ENCODE assay signal across 14 cellular contexts in genomic region chr1:56819393-56819899, GRCh38. TPM values are rescaled to one million over a fixed set of nuclear protein-coding genes. Genes with fewer than 3 reads are reported as not detected.
A peak's percentile ranks its signal among the peaks of the same experiment; 100 is the strongest.
DNase-seq lines count a peak whose midpoint lies in the region; ATAC-seq and TF ChIP-seq lines count a peak whose summit lies in the region.
"Had no signal": no experiment of that assay in that cellular context is flagged by ENCODE, and none has a peak within 500 bp of the region (broad histone marks: within the 10 kb centered on the region; RNA-seq: fewer than 3 reads in every experiment).

TSS of gene FYB2 (minus strand) at chr1:56819404. CDS start at chr1:56819290, 114 bp downstream.

- H3K36me3 ChIP-seq in esophagus (ENCODE audit: control insufficient read depth in 2 of 2, insufficient read depth in 2 of 2, low read length in 1 of 2) = no peaks in the 10 kb centered on the region
- no peaks in the 10 kb centered on the region for H3K36me3 ChIP-seq in lung (ENCODE audit: control insufficient read depth in 2 of 2, insufficient read depth in 2 of 2, low read length in 2 of 2)
- H3K36me3 ChIP-seq in thyroid gland = no peaks in the 10 kb centered on the region

- ATAC-seq in lung (ENCODE audit: insufficient read depth, low FRiP score) = no peak
- no peak for ATAC-seq in GM18909 (IDR thresholded peaks at IDR 0.05; ENCODE audit: poor library complexity, unreplicated experiment)

- peak; percentile 20 for DNase-seq in NCI-H69 (lab: John Stamatoyannopoulos, UW)
- DNase-seq in lung (ENCODE audit: low spot score) = no peak
- DNase-seq in thyroid gland = peak in 1 of 2 donors; percentile 52
- no peak for DNase-seq in cerebellar cortex (ENCODE audit: low spot score)
- DNase-seq in amniotic stem cell (lab: John Stamatoyannopoulos, UW) = no peak
- DNase-seq: activated effector memory CD4-positive, alpha-beta T cell treated with anti-CD3 and anti-CD28 coated beads, Interleukin-2, amount 50 U/mL, for 16 hours; hippocampal formation; NCI-H187 treated with DMSO at 0.1 percent for 48 hours; SHP77 treated with DMSO at 0.1 percent for 48 hours; stimulated activated CD4-positive, alpha-beta T cell treated with anti-CD3 and anti-CD28 coated beads, Interleukin-4, amount 100 ng/mL, for 24 hours had no signal

- WGBS in esophagus, 2 donors = 44 to 52% methylated on average over 10 of the region's 10 CpGs
- WGBS in lung, 2 donors = 70% methylated on average over 10 of the region's 10 CpGs
- WGBS in thyroid gland, 2 donors = 44 to 45% methylated on average over 7 to 10 of the region's 10 CpGs

- no peaks in the 10 kb centered on the region for H3K27me3 ChIP-seq in esophagus (ENCODE audit: control insufficient read depth in 1 of 2, insufficient read depth in 2 of 2, low read length in 2 of 2)
- no peaks in the 10 kb centered on the region for H3K27me3 ChIP-seq in lung (ENCODE audit: control insufficient read depth, insufficient read depth)
- H3K27me3 ChIP-seq in thyroid gland = no peaks in the 10 kb centered on the region

- H3K27ac ChIP-seq in esophagus (ENCODE audit: low read depth in 2 of 2, low read length in 1 of 2) (peak within 1 kb of the TSS; percentile 46 to 63), lung (ENCODE audit: low read depth in 1 of 2, low read length in 1 of 2) (peak within 1 kb of the TSS; percentile 65 to 68), thyroid gland (peak within 1 kb of the TSS; percentile 13 to 61 (median 36))

- H3K4me3 ChIP-seq in esophagus (ENCODE audit: low read depth in 1 of 2, low read length in 2 of 2) (no peak within 1 kb of the TSS), lung (peak within 1 kb of the TSS; percentile 7), thyroid gland (replicated peaks in 1 of 3) (no peak within 1 kb of the TSS)

- H3K9me3 ChIP-seq in esophagus (ENCODE audit: control insufficient read depth in 2 of 2, insufficient read depth in 1 of 2, low read depth in 1 of 2, low read length in 1 of 2) (no peaks in the 10 kb centered on the region), lung (ENCODE audit: control insufficient read depth in 2 of 2, insufficient read depth in 1 of 2, low read length in 1 of 2) (no peaks in the 10 kb centered on the region), thyroid gland (no peaks in the 10 kb centered on the region)

- intact Hi-C loops in thyroid gland (cut with DNase I) = no loop called here

- TF ChIP-seq POLR2A in thyroid gland (IDR thresholded peaks at IDR 0.05) = no peak

- TF ChIP-seq CTCF in lung (IDR thresholded peaks at IDR 0.05; ENCODE audit: control extremely low read depth, extremely low read depth) (no peak), thyroid gland (IDR thresholded peaks at IDR 0.05) (no peak)

- peaks cover 0 to 15% of the 10 kb centered on the region in 2 donors for H3K4me1 ChIP-seq in esophagus (ENCODE audit: control insufficient read depth in 2 of 2, insufficient read depth in 2 of 2, low read length in 1 of 2)
- H3K4me1 ChIP-seq in lung (ENCODE audit: control insufficient read depth in 2 of 2, insufficient read depth in 2 of 2, low read length in 2 of 2) = peaks cover 5 to 8% of the 10 kb centered on the region in 2 donors
- peaks cover 12% of the 10 kb centered on the region in 2 donors for H3K4me1 ChIP-seq in thyroid gland

RNA-seq across cellular contexts. Expression of gene FYB2, which starts in this region (rescaled TPM):
- polyA plus RNA-seq in esophagus (1 to 10 TPM in 1 of 2 donors, under 1 TPM in 1; 0.24 to 2.0 TPM), lung (1 to 10 TPM in 1 of 2 donors, under 1 TPM in 1; 0.93 to 8.6 TPM)
- total RNA-seq in lung (1 to 10 TPM in 1 of 2 donors, under 1 TPM in 1; 0.57 to 5.1 TPM), thyroid gland (1 to 10 TPM in 1 of 4 donors, under 1 TPM in 2, not detected in 1; 0.13 to 1.6 (median 0.78) TPM)
- total RNA-seq: dermis microvascular lymphatic vessel endothelial cell, neural crest cell had no signal
